9 cellular contexts compared by ENCODE assay signal in the genomic region with DNA sequence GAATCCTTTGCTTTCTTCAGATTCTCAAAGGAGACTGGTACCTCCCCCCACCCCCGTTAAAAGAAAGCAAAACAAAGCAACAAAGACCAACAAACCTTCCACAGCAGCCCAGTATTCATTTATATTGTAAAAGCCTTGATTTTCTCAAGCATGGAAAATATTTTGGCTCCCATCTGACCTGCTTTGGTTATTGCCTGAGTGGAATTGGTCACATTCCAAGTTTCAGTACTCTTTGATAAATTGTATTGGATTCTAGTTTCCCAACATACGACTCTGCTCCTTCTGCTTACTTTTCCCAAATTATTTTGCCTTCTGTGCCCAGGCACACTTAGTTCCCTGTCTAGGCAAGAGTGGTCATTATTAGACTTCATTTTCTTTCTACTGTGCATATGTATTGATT. TPM values are rescaled to one million over a fixed set of nuclear protein-coding genes. Genes with fewer than 3 reads are reported as not detected.
DNase-seq lines count a peak whose midpoint lies in the region; ATAC-seq and TF ChIP-seq lines count a peak whose summit lies in the region.
"Had no signal": no experiment of that assay in that cellular context is flagged by ENCODE, and none has a peak within 500 bp of the region (broad histone marks: within the 10 kb centered on the region; RNA-seq: fewer than 3 reads in every experiment).

No MANE protein-coding gene starts in this region.

- peaks cover 54% of the 10 kb centered on the region for H3K79me2 ChIP-seq in neural progenitor cell (ENCODE audit: low read depth)

- H3K27ac Mint-ChIP-seq in CD8-positive, alpha-beta T cell = no peak overlapping the region
- peak overlapping the region in 1 of 2 donors; percentile 98 for H3K27ac Mint-ChIP-seq in effector memory CD8-positive, alpha-beta T cell
- H3K27ac Mint-ChIP-seq in neural progenitor cell = no peak overlapping the region

- DNase-seq in CD8-positive, alpha-beta T cell = no peak
- DNase-seq in NCI-H1694 treated with DMSO at 0.1 percent for 48 hours (lab: John Stamatoyannopoulos, UW) (peak; percentile 4), neural progenitor cell (ENCODE audit: low spot score) (no peak), GDM1 (lab: John Stamatoyannopoulos, UW) (no peak), HuH-7 (ENCODE audit: low spot score) (no peak), C1 segment of cervical spinal cord (lab: John Stamatoyannopoulos, UW) (no peak)
- no peak for DNase-seq in effector memory CD8-positive, alpha-beta T cell
- DNase-seq: NCI-H226 had no signal

- H3K27me3 Mint-ChIP-seq in CD8-positive, alpha-beta T cell (ENCODE audit: low read depth) = no peaks in the 10 kb centered on the region
- no peaks in the 10 kb centered on the region for H3K27me3 Mint-ChIP-seq in effector memory CD8-positive, alpha-beta T cell
- no peaks in the 10 kb centered on the region for H3K27me3 Mint-ChIP-seq in neural progenitor cell (ENCODE audit: insufficient read depth, low read depth)

- H3F3A ChIP-seq in neural progenitor cell (ENCODE audit: low read depth) = peaks cover 4% of the 10 kb centered on the region

- CTCF ChIA-PET in CD8-positive, alpha-beta T cell (lab: Charles Lee) = interaction anchor here (0.9 kb wide), 1 partner anchor 81 kb away, joined by 3 read pairs; no protein-coding TSS in a partner anchor

- H3K27me3 ChIP-seq in CD8-positive, alpha-beta T cell (ENCODE audit: insufficient read depth, low read length) = no peaks in the 10 kb centered on the region
- no peaks in the 10 kb centered on the region for H3K27me3 ChIP-seq in neural progenitor cell

- peak overlapping the region; percentile 23 for H3K4me3 Mint-ChIP-seq in CD8-positive, alpha-beta T cell
- peak overlapping the region; percentile 84 to 97 for H3K4me3 Mint-ChIP-seq in effector memory CD8-positive, alpha-beta T cell
- peak overlapping the region; percentile 90 for H3K4me3 Mint-ChIP-seq in neural progenitor cell

- peaks cover 62% of the 10 kb centered on the region for H3K4me1 Mint-ChIP-seq in CD8-positive, alpha-beta T cell (ENCODE audit: low read depth)
- peaks cover 25 to 38% of the 10 kb centered on the region in 2 donors for H3K4me1 Mint-ChIP-seq in effector memory CD8-positive, alpha-beta T cell (ENCODE audit: low read depth in 2 of 2)
- peaks cover 14% of the 10 kb centered on the region for H3K4me1 Mint-ChIP-seq in neural progenitor cell

- no peaks in the 10 kb centered on the region for H3K9me3 ChIP-seq in CD8-positive, alpha-beta T cell (ENCODE audit: low read length)
- H3K9me3 ChIP-seq in neural progenitor cell (ENCODE audit: low read depth) = no peaks in the 10 kb centered on the region

- no peak for TF ChIP-seq CTCF in CD8-positive, alpha-beta T cell (IDR thresholded peaks at IDR 0.05)
- TF ChIP-seq CTCF in neural progenitor cell (IDR thresholded peaks at IDR 0.05) = no peak

- no peak overlapping the region for H3K9ac ChIP-seq in neural progenitor cell

- intact Hi-C loops in CD8-positive, alpha-beta T cell (cut with DNase I, micrococcal nuclease) = loop anchor here (5.0 to 10.0 kb wide), 5 partner anchors 71 to 1411 kb away; a partner anchor contains a TSS

- H3K4me2 ChIP-seq in neural progenitor cell = no peak overlapping the region

- H2AFZ ChIP-seq in neural progenitor cell (replicated peaks) = no peak overlapping the region

- no peaks in the 10 kb centered on the region for H3K9me3 Mint-ChIP-seq in CD8-positive, alpha-beta T cell
- no peaks in the 10 kb centered on the region for H3K9me3 Mint-ChIP-seq in effector memory CD8-positive, alpha-beta T cell
- peaks cover 4% of the 10 kb centered on the region for H3K9me3 Mint-ChIP-seq in neural progenitor cell

- H4K20me1 ChIP-seq in neural progenitor cell (ENCODE audit: low read depth) = peaks cover 15% of the 10 kb centered on the region

- POLR2A ChIA-PET in CD8-positive, alpha-beta T cell (lab: Charles Lee) = no interaction called here

- ATAC-seq in CD8-positive, alpha-beta T cell = no peak
- no peak for ATAC-seq in effector memory CD8-positive, alpha-beta T cell (replicated peaks)
- ATAC-seq in GM21526 (IDR thresholded peaks at IDR 0.05; ENCODE audit: low FRiP score, unreplicated experiment) = no peak

- H3K4me1 ChIP-seq in CD8-positive, alpha-beta T cell (ENCODE audit: insufficient read depth, low read length) = peaks cover 42% of the 10 kb centered on the region
- H3K4me1 ChIP-seq in neural progenitor cell = peaks cover 6% of the 10 kb centered on the region

- H3K27ac ChIP-seq in CD8-positive, alpha-beta T cell (ENCODE audit: low read depth, low read length) = no peak overlapping the region
- no peak overlapping the region for H3K27ac ChIP-seq in neural progenitor cell

- H3K36me3 Mint-ChIP-seq in CD8-positive, alpha-beta T cell = peaks cover 6% of the 10 kb centered on the region
- peaks cover 21% of the 10 kb centered on the region for H3K36me3 Mint-ChIP-seq in effector memory CD8-positive, alpha-beta T cell (ENCODE audit: insufficient read depth)
- H3K36me3 Mint-ChIP-seq in neural progenitor cell = no peaks in the 10 kb centered on the region

- no peaks in the 10 kb centered on the region for H3K36me3 ChIP-seq in CD8-positive, alpha-beta T cell (ENCODE audit: insufficient read depth, low read length)
- H3K36me3 ChIP-seq in neural progenitor cell = no peaks in the 10 kb centered on the region

- no peak overlapping the region for H3K4me3 ChIP-seq in CD8-positive, alpha-beta T cell (ENCODE audit: low read depth, low read length)
- no peak overlapping the region for H3K4me3 ChIP-seq in neural progenitor cell

RNA-seq across cellular contexts. Expression of a gene that starts 1.3 kb away (rescaled TPM):
- under 1 TPM in 1 of 2 experiments, not detected in 1; 0.16 TPM for total RNA-seq in CD8-positive, alpha-beta T cell
- total RNA-seq in neural progenitor cell (ENCODE audit: low replicate concordance) = 0.09 TPM in 1 of 2 replicates, not detected in the other

RNA-seq across cellular contexts. Expression of a gene that starts 2.0 kb away (rescaled TPM):
- 10 to 100 TPM; 71.8 to 72.1 TPM for total RNA-seq in CD8-positive, alpha-beta T cell
- total RNA-seq in neural progenitor cell (ENCODE audit: low replicate concordance) = 27.8 and 30.6 TPM in 2 replicates

Comparison
In these comparisons a context has a peak if more than half of its experiments do, and no peak if none do; other contexts are left out.
1. H3K4me3 Mint-ChIP-seq: peak in every context shown above with its lines; median percentile 90 in effector memory CD8-positive, alpha-beta T cell; 90 in neural progenitor cell; 23 in CD8-positive, alpha-beta T cell.